ENCODE assay signal across 20 cellular contexts in genomic region chr20:4455301-4455701, GRCh38.
"Had no signal": no experiment of that assay in that cellular context is flagged by ENCODE, and none has a peak within 500 bp of the region (broad histone marks: within the 10 kb centered on the region; RNA-seq: fewer than 3 reads in every experiment).

No MANE protein-coding gene starts in this region.

- H3K27me3 ChIP-seq: colonic mucosa, esophagus squamous epithelium, spleen had no signal

- H3K9me3 Mint-ChIP-seq: activated CD4-positive, alpha-beta T cell treated with anti-CD3 and anti-CD28 coated beads, Interleukin-2, amount 10 ng/mL, durations not matched to agents 7 days and 5 days; activated naive CD4-positive, alpha-beta T cell treated with anti-CD3 and anti-CD28 coated beads for 36 hours; activated T-cell treated with anti-CD3 and anti-CD28 coated beads, Interleukin-2, amount 50 U/mL, for 24 hours; activated T-helper 2 cell treated with anti-CD3 and anti-CD28 coated beads, Interferon-gamma antibody, Interleukin-2, Interleukin-4, amounts not matched to agents 10 μg/mL and 5 μg/mL and 100 μg/mL, durations not matched to agents 14 hours and 24 hours and 36 hours; T-helper 2 cell treated with Interferon-gamma antibody and Interleukin-4, amounts not matched to agents 5 μg/mL and 100 μg/mL, for 36 hours had no signal

- H3K36me3 Mint-ChIP-seq: brain; stimulated activated memory B cell treated with anti-CD40 and anti-IgM and Interleukin-4, amounts not matched to agents 10 μg/mL and 1 μg/mL and 100 μg/mL, for 72 hours had no signal

- H3K27me3 Mint-ChIP-seq: activated B cell treated with CpG ODN at 0.5 μM for 24 hours; activated naive CD8-positive, alpha-beta T cell treated with anti-CD3 and anti-CD28 coated beads, Interleukin-2, amount 50 U/mL, for 24 hours; activated T-cell treated with anti-CD3 and anti-CD28 coated beads, Interleukin-2, amount 50 U/mL, for 24 hours; brain had no signal

- DNase-seq: activated B cell treated with CpG ODN at 0.5 μM for 24 hours; activated CD4-positive, alpha-beta T cell treated with anti-CD3 and anti-CD28 coated beads, Interleukin-2, amount 10 ng/mL, durations not matched to agents 7 days and 5 days; activated CD8-positive, alpha-beta T cell treated with anti-CD3 and anti-CD28 coated beads, Interleukin-2, amount 10 ng/mL, durations not matched to agents 7 days and 5 days; activated naive CD4-positive, alpha-beta T cell treated with anti-CD3 and anti-CD28 coated beads for 36 hours; activated naive CD8-positive, alpha-beta T cell treated with anti-CD3 and anti-CD28 coated beads, Interleukin-2, amount 50 U/mL, for 24 hours; activated T-cell treated with anti-CD3 and anti-CD28 coated beads, Interleukin-2, amount 50 U/mL, for 24 hours; anterior cingulate cortex; colonic mucosa; esophagus squamous epithelium; left colon; occipital lobe; posterior cingulate gyrus; spleen; stimulated activated CD4-positive, alpha-beta T cell treated with anti-CD3 and anti-CD28 coated beads, Interleukin-4, amount 100 ng/mL, for 4 hours had no signal

- H3K27ac Mint-ChIP-seq: activated B cell treated with CpG ODN at 0.5 μM for 24 hours; activated CD4-positive, alpha-beta T cell treated with anti-CD3 and anti-CD28 coated beads, Interleukin-2, amount 10 ng/mL, durations not matched to agents 7 days and 5 days; activated CD8-positive, alpha-beta T cell treated with anti-CD3 and anti-CD28 coated beads, Interleukin-2, amount 10 ng/mL, durations not matched to agents 7 days and 5 days; activated naive CD4-positive, alpha-beta T cell treated with anti-CD3 and anti-CD28 coated beads for 36 hours; activated naive CD8-positive, alpha-beta T cell treated with anti-CD3 and anti-CD28 coated beads, Interleukin-2, amount 50 U/mL, for 24 hours; activated T-cell treated with anti-CD3 and anti-CD28 coated beads, Interleukin-2, amount 50 U/mL, for 24 hours; activated T-helper 2 cell treated with anti-CD3 and anti-CD28 coated beads, Interferon-gamma antibody, Interleukin-2, Interleukin-4, amounts not matched to agents 10 μg/mL and 5 μg/mL and 100 μg/mL, durations not matched to agents 14 hours and 24 hours and 36 hours; brain; stimulated activated memory B cell treated with anti-CD40 and anti-IgM and Interleukin-4, amounts not matched to agents 10 μg/mL and 1 μg/mL and 100 μg/mL, for 72 hours; T-helper 2 cell treated with Interferon-gamma antibody and Interleukin-4, amounts not matched to agents 5 μg/mL and 100 μg/mL, for 36 hours had no signal

- H3K4me3 Mint-ChIP-seq: activated B cell treated with CpG ODN at 0.5 μM for 24 hours; activated CD4-positive, alpha-beta T cell treated with anti-CD3 and anti-CD28 coated beads, Interleukin-2, amount 10 ng/mL, durations not matched to agents 7 days and 5 days; activated CD8-positive, alpha-beta T cell treated with anti-CD3 and anti-CD28 coated beads, Interleukin-2, amount 10 ng/mL, durations not matched to agents 7 days and 5 days; activated naive CD4-positive, alpha-beta T cell treated with anti-CD3 and anti-CD28 coated beads for 36 hours; activated naive CD8-positive, alpha-beta T cell treated with anti-CD3 and anti-CD28 coated beads, Interleukin-2, amount 50 U/mL, for 24 hours; activated T-cell treated with anti-CD3 and anti-CD28 coated beads, Interleukin-2, amount 50 U/mL, for 24 hours; brain; central memory CD8-positive, alpha-beta T cell; stimulated activated memory B cell treated with anti-CD40 and anti-IgM and Interleukin-4, amounts not matched to agents 10 μg/mL and 1 μg/mL and 100 μg/mL, for 72 hours; T-helper 2 cell treated with Interferon-gamma antibody and Interleukin-4, amounts not matched to agents 5 μg/mL and 100 μg/mL, for 36 hours had no signal

- H3K4me1 Mint-ChIP-seq: activated B cell treated with CpG ODN at 0.5 μM for 24 hours; activated CD4-positive, alpha-beta T cell treated with anti-CD3 and anti-CD28 coated beads, Interleukin-2, amount 10 ng/mL, durations not matched to agents 7 days and 5 days; activated naive CD8-positive, alpha-beta T cell treated with anti-CD3 and anti-CD28 coated beads, Interleukin-2, amount 50 U/mL, for 24 hours; central memory CD8-positive, alpha-beta T cell; stimulated activated memory B cell treated with anti-CD40 and anti-IgM and Interleukin-4, amounts not matched to agents 10 μg/mL and 1 μg/mL and 100 μg/mL, for 72 hours had no signal

- H3K9me3 ChIP-seq: colonic mucosa, esophagus squamous epithelium, spleen, thoracic aorta had no signal

- H3K27ac ChIP-seq: colonic mucosa, esophagus squamous epithelium, spleen, thoracic aorta had no signal

- H3K4me3 ChIP-seq: colonic mucosa, esophagus squamous epithelium, spleen, thoracic aorta had no signal

- ATAC-seq: activated CD8-positive, alpha-beta T cell treated with anti-CD3 and anti-CD28 coated beads, Interleukin-2, amount 10 ng/mL, durations not matched to agents 7 days and 5 days; activated naive CD8-positive, alpha-beta T cell treated with anti-CD3 and anti-CD28 coated beads, Interleukin-2, amount 50 U/mL, for 24 hours; left colon; stimulated activated memory B cell treated with anti-CD40 and anti-IgM and Interleukin-4, amounts not matched to agents 10 μg/mL and 1 μg/mL and 100 μg/mL, for 72 hours had no signal

- H3K36me3 ChIP-seq: colonic mucosa, esophagus squamous epithelium, spleen, thoracic aorta had no signal

- H3K4me1 ChIP-seq: colonic mucosa had no signal
